11 cellular contexts compared by ENCODE assay signal in genomic region chr5:125575561-125576504, GRCh38.
DNase-seq lines count a peak whose midpoint lies in the region; TF ChIP-seq lines count a peak whose summit lies in the region.
"Had no signal": no experiment of that assay in that cellular context is flagged by ENCODE, and none has a peak within 500 bp of the region (broad histone marks: within the 10 kb centered on the region; RNA-seq: fewer than 3 reads in every experiment).

No MANE protein-coding gene starts in this region.

- H3K36me3 Mint-ChIP-seq in neural crest cell (ENCODE audit: low read depth): no peaks in the 10 kb centered on the region
- no peaks in the 10 kb centered on the region for H3K36me3 Mint-ChIP-seq in CD14-positive monocyte

- TF ChIP-seq CTCF in dorsolateral prefrontal cortex (IDR thresholded peaks at IDR 0.05 in 54 of 56, conservative IDR thresholded peaks at IDR 0.05 in 2 of 56; ENCODE audit: low read depth in 1 of 56, partially characterized antibody in 56 of 56) (peak in 35 of 56 donors; percentile 8 to 50 (median 33)), neural crest cell (conservative IDR thresholded peaks at IDR 0.05) (no peak), GM10248 (IDR thresholded peaks at IDR 0.05; ENCODE audit: control extremely low read depth, extremely low read depth, low read depth, missing control alignments) (no peak), CD14-positive monocyte (IDR thresholded peaks at IDR 0.05) (no peak)

- DNase-seq in DMS53 (lab: John Stamatoyannopoulos, UW) (peak; percentile 76), NCI-H345 treated with DMSO at 0.1 percent for 48 hours (lab: John Stamatoyannopoulos, UW; ENCODE audit: unreplicated experiment) (peak; percentile 29), dorsolateral prefrontal cortex (peak; percentile 7 to 84 (median 74)), neural crest cell (ENCODE audit: low read depth, low spot score) (peak; percentile 15), GM10248 (ENCODE audit: extremely low spot score) (no peak), HPDE6-E6E7 (ENCODE audit: extremely low spot score) (no peak), CD14-positive monocyte (ENCODE audit: low spot score) (no peak)
- no peak for DNase-seq in stimulated activated CD4-positive, alpha-beta T cell treated with anti-CD3 and anti-CD28 coated beads, Interleukin-2, amount 100 ng/mL, for 24 hours
- DNase-seq: activated T-cell treated with anti-CD3 and anti-CD28 coated beads, Interleukin-2, amount 50 U/mL, for 48 hours; SIG-M5; stimulated activated naive CD8-positive, alpha-beta T cell treated with anti-CD3 and anti-CD28 coated beads, Interleukin-15, amount 100 ng/mL, for 72 hours had no signal

- peak overlapping the region in 29 of 59 donors; percentile 2 to 47 (median 18) for H3K4me3 ChIP-seq in dorsolateral prefrontal cortex

- H3K4me1 Mint-ChIP-seq in neural crest cell: peaks cover 52% of the 10 kb centered on the region
- no peaks in the 10 kb centered on the region for H3K4me1 Mint-ChIP-seq in CD14-positive monocyte
- H3K4me1 Mint-ChIP-seq: stimulated activated naive CD8-positive, alpha-beta T cell treated with anti-CD3 and anti-CD28 coated beads, Interleukin-15, amount 100 ng/mL, for 72 hours had no signal

- H3K27ac ChIP-seq in dorsolateral prefrontal cortex: peak overlapping the region in 58 of 59 donors; percentile 1 to 91 (median 78)

- H3K27me3 Mint-ChIP-seq in neural crest cell (ENCODE audit: low read depth): no peaks in the 10 kb centered on the region
- H3K27me3 Mint-ChIP-seq in CD14-positive monocyte (ENCODE audit: low read depth in 3 of 3): peaks cover 0 to 1% (median 0%) of the 10 kb centered on the region in 3 donors
- H3K27me3 Mint-ChIP-seq: stimulated activated naive CD8-positive, alpha-beta T cell treated with anti-CD3 and anti-CD28 coated beads, Interleukin-15, amount 100 ng/mL, for 72 hours had no signal

- H3K27ac Mint-ChIP-seq in neural crest cell (ENCODE audit: unreplicated experiment) (peak overlapping the region; percentile 94), CD14-positive monocyte (no peak overlapping the region)

- no peaks in the 10 kb centered on the region for H3K27me3 ChIP-seq in dorsolateral prefrontal cortex

- CTCF ChIA-PET in GM10248 (lab: Yijun Ruan, JAX): interaction anchor here (0.6 to 2.2 kb wide), 6 partner anchors 8 to 60 kb away, joined by 3 to 5 read pairs (median 4); no protein-coding TSS in a partner anchor

- no peaks in the 10 kb centered on the region for H3K9me3 Mint-ChIP-seq in neural crest cell
- peaks cover 0 to 9% (median 1%) of the 10 kb centered on the region in 7 donors for H3K9me3 Mint-ChIP-seq in CD14-positive monocyte

- intact Hi-C loops in dorsolateral prefrontal cortex (cut with DNase I): loop anchor here (5.0 to 10.0 kb wide), 3 partner anchors 74 to 161 kb away; no protein-coding TSS in a partner anchor
- intact Hi-C loops in CD14-positive monocyte (cut with micrococcal nuclease): no loop called here

- H3K4me3 Mint-ChIP-seq in neural crest cell (peak overlapping the region; percentile 79), CD14-positive monocyte (no peak overlapping the region)
- H3K4me3 Mint-ChIP-seq: stimulated activated naive CD8-positive, alpha-beta T cell treated with anti-CD3 and anti-CD28 coated beads, Interleukin-15, amount 100 ng/mL, for 72 hours had no signal

- POLR2A ChIA-PET in GM10248 (lab: Yijun Ruan, JAX): no interaction called here

Comparison
In these comparisons a context has a peak if more than half of its experiments do, and no peak if none do; other contexts are left out.
1. DNase-seq: peak in DMS53 (single experiment), NCI-H345 treated with DMSO at 0.1 percent for 48 hours (single experiment), dorsolateral prefrontal cortex (10 of 10) and neural crest cell (single experiment); none in GM10248 (single experiment), stimulated activated CD4-positive, alpha-beta T cell treated with anti-CD3 and anti-CD28 coated beads, Interleukin-2, amount 100 ng/mL, for 24 hours (0 of 2), HPDE6-E6E7 (single experiment) and CD14-positive monocyte (single experiment).
2. CTCF ChIP-seq: peak in dorsolateral prefrontal cortex (35 of 56); none in neural crest cell (single experiment), GM10248 (single experiment) and CD14-positive monocyte (single experiment).
3. intact Hi-C loops: an anchor here in dorsolateral prefrontal cortex (5.0 to 10.0 kb wide); none called in CD14-positive monocyte.